In genomic region chr2:198706683-198707082, GRCh38 we compare ENCODE assay signal across 18 cellular contexts.
DNase-seq lines count a peak whose midpoint lies in the region; ATAC-seq and TF ChIP-seq lines count a peak whose summit lies in the region.
"Had no signal": no experiment of that assay in that cellular context is flagged by ENCODE, and none has a peak within 500 bp of the region (broad histone marks: within the 10 kb centered on the region; RNA-seq: fewer than 3 reads in every experiment).

No MANE protein-coding gene starts in this region.

- H3K4me3 ChIP-seq in LNCaP clone FGC (ENCODE audit: low read depth, low read length), result no peak overlapping the region
- H3K4me3 ChIP-seq in mucosa of descending colon, result no peak overlapping the region
- H3K4me3 ChIP-seq in transverse colon, result no peak overlapping the region
- H3K4me3 ChIP-seq: BLaER1, HAP-1 had no signal

- TF ChIP-seq POLR2A in transverse colon (IDR thresholded peaks at IDR 0.05), result no peak

- WGBS in transverse colon (ENCODE audit: low coverage in 1 of 2), 2 donors, result 18 to 69% methylated on average over 1 of the region's 1 CpG

- H3K27ac ChIP-seq in transverse colon, result peak overlapping the region in 2 of 4 donors; percentile 24 to 52
- H3K27ac ChIP-seq: 22Rv1, BLaER1, C4-2B had no signal

- TF ChIP-seq CTCF in LNCaP clone FGC (IDR thresholded peaks at IDR 0.05; ENCODE audit: control insufficient read depth, extremely low read depth, insufficient read depth) (no peak), mucosa of descending colon (IDR thresholded peaks at IDR 0.05) (no peak), transverse colon (IDR thresholded peaks at IDR 0.05) (no peak)

- H3K9me3 ChIP-seq in mucosa of descending colon, result no peaks in the 10 kb centered on the region
- H3K9me3 ChIP-seq in transverse colon, result no peaks in the 10 kb centered on the region
- H3K9me3 ChIP-seq: Caco-2, HAP-1 had no signal

- intact Hi-C loops in mucosa of descending colon (cut with DNase I, micrococcal nuclease), result no loop called here
- intact Hi-C loops in transverse colon (cut with DNase I; ENCODE audit: low total_unique reads), result no loop called here

- in situ Hi-C loops in transverse colon (cut with MboI; ENCODE audit: low pct_ligation_motif_present in 1 of 4, low pct_unique_long_range_greater_than_20kb in 1 of 4, low sequenced_read_pairs in 3 of 4), result no loop called here

- H3K36me3 ChIP-seq in mucosa of descending colon (ENCODE audit: low read depth) (no peaks in the 10 kb centered on the region), transverse colon (no peaks in the 10 kb centered on the region)
- H3K36me3 ChIP-seq: BLaER1, HAP-1 had no signal

- no peak for TF ChIP-seq EP300 in transverse colon (IDR thresholded peaks at IDR 0.05; ENCODE audit: low read depth)

- H3K27me3 ChIP-seq in transverse colon, result no peaks in the 10 kb centered on the region
- H3K27me3 ChIP-seq: BLaER1 had no signal

- H3K4me1 ChIP-seq in mucosa of descending colon (ENCODE audit: low read depth) (peaks cover 15% of the 10 kb centered on the region), transverse colon (peaks cover 0 to 42% (median 9%) of the 10 kb centered on the region in 4 donors)
- H3K4me1 ChIP-seq: BLaER1, Caco-2, HAP-1 had no signal

- DNase-seq in NCI-H1092 treated with DMSO at 0.1 percent for 48 hours (lab: John Stamatoyannopoulos, UW) (peak; percentile 5), NCI-H1092 (lab: John Stamatoyannopoulos, UW) (no peak), LNCaP clone FGC (ENCODE audit: low read depth) (peak; percentile 46), mucosa of descending colon (peak in 1 of 3 donors; percentile 41), transverse colon (peak; percentile 16), NCI-H446 (lab: John Stamatoyannopoulos, UW) (no peak), NCI-H510A (lab: John Stamatoyannopoulos, UW) (no peak)
- DNase-seq: Caco-2; CD4-positive, CD25-positive, alpha-beta regulatory T cell; CD8-positive, alpha-beta T cell; DMS153; DND-41; GOT3; HFFc6 had no signal

- ATAC-seq in mucosa of descending colon, result peak; percentile 87
- ATAC-seq: CD8-positive, alpha-beta T cell had no signal

Comparison
In these comparisons a context has a peak if more than half of its experiments do, and no peak if none do; other contexts are left out.
1. DNase-seq: peak in NCI-H1092 treated with DMSO at 0.1 percent for 48 hours (single experiment), LNCaP clone FGC (single experiment) and transverse colon (single experiment); none in NCI-H1092 (single experiment), NCI-H446 (0 of 2) and NCI-H510A (single experiment).